8 cellular contexts compared by ENCODE assay signal in genomic region chr5:147098233-147098790, GRCh38.
DNase-seq lines count a peak whose midpoint lies in the region; ATAC-seq and TF ChIP-seq lines count a peak whose summit lies in the region.

No MANE protein-coding gene starts in this region.

- WGBS in gastroesophageal sphincter (ENCODE audit: low coverage in 1 of 2), 2 donors: 0 to 8% methylated on average over 1 to 4 of the region's 5 CpGs

- H3K27ac Mint-ChIP-seq in neural progenitor cell: peak overlapping the region; percentile 5

- H2AFZ ChIP-seq in KMS-11 (ENCODE audit: low read depth) (0 out of 2 replicates have a peak overlapping the region, but pooled peaks have one; percentile 11), neural progenitor cell (replicated peaks) (peak overlapping the region; percentile 14)

- no peaks in the 10 kb centered on the region for H3K36me3 Mint-ChIP-seq in neural progenitor cell

- H3K4me2 ChIP-seq in KMS-11: no peak overlapping the region
- peak overlapping the region; percentile 3 for H3K4me2 ChIP-seq in neural progenitor cell

- peaks cover 6% of the 10 kb centered on the region for H3K27me3 Mint-ChIP-seq in neural progenitor cell (ENCODE audit: insufficient read depth, low read depth)

- H3K36me3 ChIP-seq in KMS-11 (ENCODE audit: insufficient read depth) (no peaks in the 10 kb centered on the region), neural progenitor cell (no peaks in the 10 kb centered on the region), gastroesophageal sphincter (no peaks in the 10 kb centered on the region)

- no peak for ATAC-seq in gastroesophageal sphincter

- no peaks in the 10 kb centered on the region for H3K9me3 ChIP-seq in neural progenitor cell (ENCODE audit: low read depth)
- no peaks in the 10 kb centered on the region for H3K9me3 ChIP-seq in gastroesophageal sphincter

- no peak for TF ChIP-seq POLR2A in gastroesophageal sphincter (IDR thresholded peaks at IDR 0.05)

- H3K27me3 ChIP-seq in KMS-11 (ENCODE audit: insufficient read depth, low read depth) (no peaks in the 10 kb centered on the region), neural progenitor cell (peaks cover 9% of the 10 kb centered on the region), gastroesophageal sphincter (no peaks in the 10 kb centered on the region)

- TF ChIP-seq EP300 in gastroesophageal sphincter (IDR thresholded peaks at IDR 0.05): no peak

- H3K27ac ChIP-seq in KMS-11: no peak overlapping the region
- no peak overlapping the region for H3K27ac ChIP-seq in neural progenitor cell
- no peak overlapping the region for H3K27ac ChIP-seq in gastroesophageal sphincter

- H4K20me1 ChIP-seq in KMS-11 (ENCODE audit: insufficient read depth) (no peaks in the 10 kb centered on the region), neural progenitor cell (ENCODE audit: low read depth) (no peaks in the 10 kb centered on the region)

- H3K9ac ChIP-seq in KMS-11 (no peak overlapping the region), neural progenitor cell (no peak overlapping the region)

- H3K4me1 Mint-ChIP-seq in neural progenitor cell: peaks cover 42% of the 10 kb centered on the region

- H3K4me3 ChIP-seq in KMS-11 (IDR thresholded peaks at IDR 0.05; ENCODE audit: insufficient read depth, low read depth, low read length): no peak overlapping the region
- no peak overlapping the region for H3K4me3 ChIP-seq in neural progenitor cell
- no peak overlapping the region for H3K4me3 ChIP-seq in gastroesophageal sphincter

- TF ChIP-seq CTCF in KMS-11 (conservative IDR thresholded peaks at IDR 0.05; ENCODE audit: low read depth, low read length): peak; percentile 63
- TF ChIP-seq CTCF in neural progenitor cell (IDR thresholded peaks at IDR 0.05): peak; percentile 73
- TF ChIP-seq CTCF in gastroesophageal sphincter (IDR thresholded peaks at IDR 0.05): peak in 1 of 4 experiments; percentile 42

- peak overlapping the region; percentile 19 for H3K4me3 Mint-ChIP-seq in neural progenitor cell

- H3K9me3 Mint-ChIP-seq in neural progenitor cell: peaks cover 2% of the 10 kb centered on the region

- H3K4me1 ChIP-seq in KMS-11 (ENCODE audit: low read depth, poor library complexity, severe bottlenecking) (no peaks in the 10 kb centered on the region), neural progenitor cell (peaks cover 4% of the 10 kb centered on the region), gastroesophageal sphincter (no peaks in the 10 kb centered on the region)

- peak; percentile 24 for DNase-seq in stimulated activated CD4-positive, alpha-beta T cell treated with anti-CD3 and anti-CD28 coated beads, Interleukin-15, amount 100 ng/mL, for 24 hours
- DNase-seq in stimulated activated CD4-positive, alpha-beta T cell treated with anti-CD3 and anti-CD28 coated beads, Interleukin-12 subunit alpha, Interleukin-12 subunit beta, amount 100 ng/mL, for 4 hours: no peak
- DNase-seq in RPMI7951 (ENCODE audit: low read depth) (peak; percentile 84), fibroblast of gingiva (ENCODE audit: low read depth) (peak; percentile 9), neural progenitor cell (ENCODE audit: low spot score) (peak; percentile 81), NOMO-1 treated with dmso at 0.1 percent for 144 hours (lab: John Stamatoyannopoulos, UW; ENCODE audit: unreplicated experiment) (no peak)

- peaks cover 8% of the 10 kb centered on the region for H3F3A ChIP-seq in neural progenitor cell (ENCODE audit: low read depth)

- H3K79me2 ChIP-seq in KMS-11 (ENCODE audit: insufficient read depth, low read depth) (no peaks in the 10 kb centered on the region), neural progenitor cell (ENCODE audit: low read depth) (no peaks in the 10 kb centered on the region)

Comparison
In these comparisons a context has a peak if more than half of its experiments do, and no peak if none do; other contexts are left out.
1. DNase-seq: peak in stimulated activated CD4-positive, alpha-beta T cell treated with anti-CD3 and anti-CD28 coated beads, Interleukin-15, amount 100 ng/mL, for 24 hours (single experiment), RPMI7951 (single experiment), fibroblast of gingiva (single experiment) and neural progenitor cell (single experiment); none in stimulated activated CD4-positive, alpha-beta T cell treated with anti-CD3 and anti-CD28 coated beads, Interleukin-12 subunit alpha, Interleukin-12 subunit beta, amount 100 ng/mL, for 4 hours (single experiment) and NOMO-1 treated with dmso at 0.1 percent for 144 hours (single experiment).